Comparison of ENCODE assay signal across 8 cellular contexts in genomic region chr13:60163525-60164471, GRCh38. TPM values are rescaled to one million over a fixed set of nuclear protein-coding genes. Genes with fewer than 3 reads are reported as not detected.
DNase-seq lines count a peak whose midpoint lies in the region; ATAC-seq and TF ChIP-seq lines count a peak whose summit lies in the region.

Gene DIAPH3, minus strand, starts transcription at chr13:60163928. Its CDS starts 162 bp downstream, at chr13:60163766.

- intact Hi-C loops in colonic mucosa (cut with DNase I): loop anchor here (10.0 kb wide), 1 partner anchor 241 kb away; no protein-coding TSS in a partner anchor

- peak within 1 kb of the TSS; percentile 61 to 95 for H3K9ac ChIP-seq in colonic mucosa (ENCODE audit: low read depth in 2 of 2, low read length in 2 of 2)

- H3K27me3 ChIP-seq in BJ (ENCODE audit: control insufficient read depth, insufficient read depth, low read length) (no peaks in the 10 kb centered on the region), colonic mucosa (no peaks in the 10 kb centered on the region), layer of hippocampus (ENCODE audit: control insufficient read depth, insufficient read depth, low read length) (no peaks in the 10 kb centered on the region)

- H3K4me1 ChIP-seq in colonic mucosa: no peaks in the 10 kb centered on the region

- CTCF ChIA-PET in BJ (lab: Yijun Ruan, JAX): interaction anchor here (0.7 to 1.3 kb wide), 2 partner anchors 190 to 234 kb away, joined by 3 read pairs; partner anchors contain the start of gene TDRD3

- peak; percentile 99 for ATAC-seq in HG03460 (IDR thresholded peaks at IDR 0.05; ENCODE audit: unreplicated experiment)

- 0 out of 2 replicates have a peak, but pooled peaks have one; percentile 2 for TF ChIP-seq CTCF in BJ (IDR thresholded peaks at IDR 0.05; ENCODE audit: insufficient read depth, low read depth, low read length)
- no peak for TF ChIP-seq CTCF in colonic mucosa (IDR thresholded peaks at IDR 0.05)

- H3K36me3 ChIP-seq in BJ (ENCODE audit: control insufficient read depth, insufficient read depth, low read length) (no peaks in the 10 kb centered on the region), colonic mucosa (no peaks in the 10 kb centered on the region)

- H3K27ac ChIP-seq in colonic mucosa (peak within 1 kb of the TSS; percentile 88), layer of hippocampus (ENCODE audit: low read depth, low read length) (peak within 1 kb of the TSS; percentile 84)

- no peaks in the 10 kb centered on the region for H3K9me3 ChIP-seq in colonic mucosa

- DNase-seq in BJ (ENCODE audit: low read depth): peak; percentile 76
- DNase-seq in GM19240 (ENCODE audit: insufficient read length, low spot score): peak; percentile 73
- peak; percentile 91 to 99 for DNase-seq in NCI-H526 (lab: John Stamatoyannopoulos, UW)
- DNase-seq in activated CD4-positive, alpha-beta T cell treated with anti-CD3 and anti-CD28 coated beads for 48 hours: peak; percentile 97
- peak; percentile 98 for DNase-seq in colonic mucosa
- DNase-seq in stimulated activated CD4-positive, alpha-beta T cell treated with anti-CD3 and anti-CD28 coated beads, Interleukin-1b, Interleukin-23, amount 100 ng/mL, for 4 hours (ENCODE audit: low read depth in 2 of 2): peak; percentile 90

- H3K4me3 ChIP-seq in BJ (ENCODE audit: low read depth, low read length) (peak within 1 kb of the TSS; percentile 71), colonic mucosa (peak within 1 kb of the TSS; percentile 82)

- POLR2A ChIA-PET in BJ (lab: Charles Lee): interaction anchor here (0.7 kb wide), 1 partner anchor 271 kb away, joined by 3 read pairs; no protein-coding TSS in a partner anchor

RNA-seq across cellular contexts. Expression of gene DIAPH3, which starts in this region (rescaled TPM):
- polyA plus RNA-seq in BJ (2011; rRNA removed): 8.5 and 12.4 TPM in 2 replicates
- polyA minus RNA-seq in BJ (2011; rRNA and poly(A)+ RNA removed): 20.0 and 21.1 TPM in 2 replicates
- 10 to 100 TPM in 1 of 2 donors, 1 to 10 TPM in 1; 5.1 to 14.5 TPM for total RNA-seq in colonic mucosa

Comparison
In these comparisons a context has a peak if more than half of its experiments do, and no peak if none do; other contexts are left out.
1. Peak in every context shown above with its lines: DNase-seq, ATAC-seq, H3K4me3 ChIP-seq and H3K27ac ChIP-seq.